8 cellular contexts compared by ENCODE assay signal in genomic region chr11:69101792-69102152, GRCh38. TPM values are rescaled to one million over a fixed set of nuclear protein-coding genes. Genes with fewer than 3 reads are reported as not detected.
"Had no signal": no experiment of that assay in that cellular context is flagged by ENCODE, and none has a peak within 500 bp of the region (broad histone marks: within the 10 kb centered on the region; RNA-seq: fewer than 3 reads in every experiment).

No MANE protein-coding gene starts in this region.

- H3K36me3 ChIP-seq: adrenal gland, gastrocnemius medialis, heart left ventricle, left ventricle myocardium inferior, prostate gland had no signal

- H3K27ac ChIP-seq: adrenal gland, gastrocnemius medialis, heart left ventricle, left ventricle myocardium inferior, prostate gland had no signal

- H3K27me3 ChIP-seq: adrenal gland, heart left ventricle had no signal

- H3K4me3 ChIP-seq: adrenal gland, gastrocnemius medialis, heart left ventricle, left ventricle myocardium inferior, prostate gland had no signal

- FAIRE-seq: astrocyte, bronchial epithelial cell, small intestine had no signal

- H3K4me1 ChIP-seq: adrenal gland, gastrocnemius medialis had no signal

- H3K9me3 ChIP-seq: adrenal gland, gastrocnemius medialis, heart left ventricle, left ventricle myocardium inferior, prostate gland had no signal

RNA-seq across cellular contexts. Expression of gene SMIM38, which starts 54.0 kb away (rescaled TPM):
- total RNA-seq: astrocyte, left ventricle myocardium inferior had no signal
